Comparison of ENCODE assay signal across 18 cellular contexts in genomic region chr17:81348097-81349055, GRCh38. TPM values are rescaled to one million over a fixed set of nuclear protein-coding genes. Genes with fewer than 3 reads are reported as not detected.
A peak's percentile ranks its signal among the peaks of the same experiment; 100 is the strongest.
DNase-seq lines count a peak whose midpoint lies in the region; ATAC-seq, FAIRE-seq and TF ChIP-seq lines count a peak whose summit lies in the region.
"Had no signal": no experiment of that assay in that cellular context is flagged by ENCODE, and none has a peak within 500 bp of the region (broad histone marks: within the 10 kb centered on the region; RNA-seq: fewer than 3 reads in every experiment).

No MANE protein-coding gene starts in this region.

- peaks cover 46% of the 10 kb centered on the region for H3K4me1 Mint-ChIP-seq in nephron progenitor cell
- peaks cover 5 to 20% (median 14%) of the 10 kb centered on the region in 4 donors for H3K4me1 Mint-ChIP-seq in CD4-positive, alpha-beta memory T cell

- TF ChIP-seq POLR2A in K562 (conservative IDR thresholded peaks at IDR 0.05): no peak

- H3K27me3 Mint-ChIP-seq in nephron progenitor cell (ENCODE audit: low read depth, poor library complexity): peaks cover 2% of the 10 kb centered on the region
- peaks cover 13 to 17% of the 10 kb centered on the region in 2 donors for H3K27me3 Mint-ChIP-seq in CD4-positive, alpha-beta memory T cell

- no peak overlapping the region for H3K4me2 ChIP-seq in K562 (ENCODE audit: insufficient read depth, low read length)

- peaks cover 5% of the 10 kb centered on the region for H3K36me3 Mint-ChIP-seq in nephron progenitor cell (ENCODE audit: low read depth)
- peaks cover 0 to 2% of the 10 kb centered on the region in 2 donors for H3K36me3 Mint-ChIP-seq in CD4-positive, alpha-beta memory T cell

- peak overlapping the region; percentile 85 for H3K27ac ChIP-seq in K562 (ENCODE audit: extremely low read depth, low read depth, low read length)
- no peak overlapping the region for H3K27ac ChIP-seq in CD4-positive, alpha-beta memory T cell (ENCODE audit: low read depth, low read length)
- H3K27ac ChIP-seq: thyroid gland had no signal

- DNase-seq in DMS153 (lab: John Stamatoyannopoulos, UW) (peak; percentile 77), LNCaP clone FGC (ENCODE audit: low read depth) (peak; percentile 83), K562 (ENCODE audit: extremely low read depth in 1 of 4, low spot score in 3 of 4) (no peak), nephron progenitor cell (no peak), COLO829 (ENCODE audit: low spot score) (no peak)
- DNase-seq in CD4-positive, alpha-beta memory T cell: no peak
- DNase-seq: activated T-cell treated with anti-CD3 and anti-CD28 coated beads, Interleukin-2, amount 50 U/mL, for 48 hours; hippocampal formation; left ventricle myocardium superior; NK-92 treated with Interleukin-12 subunit alpha and Interleukin-12 subunit beta, amount 100 ng/mL, for 24 hours; SHP77 treated with DMSO at 0.1 percent for 48 hours; stimulated activated CD4-positive, alpha-beta T cell treated with anti-CD3 and anti-CD28 coated beads, Interleukin-1b, Interleukin-23, amount 100 ng/mL, for 48 hours; T-helper 9 cell had no signal

- no peak overlapping the region for H3K27ac Mint-ChIP-seq in nephron progenitor cell
- no peak overlapping the region for H3K27ac Mint-ChIP-seq in CD4-positive, alpha-beta memory T cell

- intact Hi-C loops in K562 (cut with micrococcal nuclease): no loop called here
- intact Hi-C loops in CD4-positive, alpha-beta memory T cell (cut with micrococcal nuclease): no loop called here

- TF ChIP-seq CTCF in LNCaP clone FGC (IDR thresholded peaks at IDR 0.05; ENCODE audit: control insufficient read depth, extremely low read depth, insufficient read depth): no peak
- TF ChIP-seq CTCF in K562 (IDR thresholded peaks at IDR 0.05 in 2 of 3, conservative IDR thresholded peaks at IDR 0.05 in 1 of 3; ENCODE audit: insufficient read depth in 2 of 3, low read depth in 1 of 3, low read length in 3 of 3): no peak
- TF ChIP-seq CTCF in nephron progenitor cell (IDR thresholded peaks at IDR 0.05): no peak

- ATAC-seq in K562: no peak
- no peak for ATAC-seq in esophagus mucosa
- ATAC-seq in GM18909 (IDR thresholded peaks at IDR 0.05; ENCODE audit: poor library complexity, unreplicated experiment): no peak
- ATAC-seq: left ventricle myocardium superior; naive thymus-derived CD8-positive, alpha-beta T cell had no signal

- no peaks in the 10 kb centered on the region for H3K9me1 ChIP-seq in K562 (ENCODE audit: control insufficient read depth, insufficient read depth, low read length)

- 73% methylated on average over 21 of the region's 21 CpGs for WGBS in K562 (ENCODE audit: insufficient coverage, low coverage, missing lambda C conversion rate)

- peaks cover 35 to 57% of the 10 kb centered on the region in 2 experiments for H3K4me1 ChIP-seq in K562 (replicated peaks in 1 of 2; ENCODE audit: control insufficient read depth in 2 of 2, insufficient read depth in 2 of 2, low read length in 2 of 2)
- H3K4me1 ChIP-seq in CD4-positive, alpha-beta memory T cell (ENCODE audit: insufficient read depth, low read length): peaks cover 21% of the 10 kb centered on the region

- in situ Hi-C loops in K562 (cut with MboI): no loop called here

- H2AFZ ChIP-seq in K562 (ENCODE audit: low read depth, low read length): peak overlapping the region; percentile 97

- TF ChIP-seq EP300 in K562 (IDR thresholded peaks at IDR 0.05; ENCODE audit: low read length): no peak

- no peaks in the 10 kb centered on the region for H3K27me3 ChIP-seq in K562 (ENCODE audit: control insufficient read depth in 2 of 2, insufficient read depth in 2 of 2, low read length in 2 of 2)
- H3K27me3 ChIP-seq in CD4-positive, alpha-beta memory T cell (ENCODE audit: insufficient read depth, low read length): peaks cover 18% of the 10 kb centered on the region
- H3K27me3 ChIP-seq: thyroid gland had no signal

- H3K9ac ChIP-seq in K562 (ENCODE audit: insufficient read depth in 1 of 2, low read depth in 2 of 2, low read length in 2 of 2): peak overlapping the region; percentile 55 to 90; a peak in 2 of 4 replicates

- BruUV-seq in K562 (replicated peaks; lab: Mats Ljungman, UMichigan): no TSS peak

- H3K9me3 ChIP-seq in K562 (replicated peaks; ENCODE audit: control insufficient read depth, insufficient read depth, low read depth, low read length): no peaks in the 10 kb centered on the region
- H3K9me3 ChIP-seq in CD4-positive, alpha-beta memory T cell (ENCODE audit: control insufficient read depth in 1 of 2, low read length in 2 of 2): no peaks in the 10 kb centered on the region
- H3K9me3 ChIP-seq: thyroid gland had no signal

- H3K9me3 Mint-ChIP-seq in nephron progenitor cell: peaks cover 9% of the 10 kb centered on the region
- H3K9me3 Mint-ChIP-seq in CD4-positive, alpha-beta memory T cell: peaks cover 0 to 2% (median 0%) of the 10 kb centered on the region in 8 donors
- H3K9me3 Mint-ChIP-seq: naive thymus-derived CD8-positive, alpha-beta T cell had no signal

- H3K36me3 ChIP-seq in K562 (ENCODE audit: control insufficient read depth, insufficient read depth, low read length): no peaks in the 10 kb centered on the region; the same call in 2 of the 3 replicates
- no peaks in the 10 kb centered on the region for H3K36me3 ChIP-seq in CD4-positive, alpha-beta memory T cell (ENCODE audit: insufficient read depth, low read length)
- H3K36me3 ChIP-seq: thyroid gland had no signal

- POLR2A ChIA-PET in K562 (lab: Yijun Ruan, JAX): no interaction called here
- POLR2A ChIA-PET in CD4-positive, alpha-beta memory T cell (lab: Charles Lee; ENCODE audit: partially characterized antibody): no interaction called here

- H3K79me2 ChIP-seq in K562 (ENCODE audit: control insufficient read depth, insufficient read depth, low read length): peaks cover 36% of the 10 kb centered on the region

- FAIRE-seq in K562 (lab: Jason Lieb, UNC): no peak
- FAIRE-seq: GM18507 had no signal

- peak overlapping the region; percentile 47 for H3K4me3 Mint-ChIP-seq in nephron progenitor cell
- H3K4me3 Mint-ChIP-seq in CD4-positive, alpha-beta memory T cell: peak overlapping the region in 1 of 8 donors; percentile 25

- H3K4me3 ChIP-seq in LNCaP clone FGC (ENCODE audit: low read depth, low read length) (peak overlapping the region; percentile 6; the same call in 1 of the 2 replicates), K562 (no peak overlapping the region)
- H3K4me3 ChIP-seq in CD4-positive, alpha-beta memory T cell (ENCODE audit: low read length in 2 of 2): no peak overlapping the region
- H3K4me3 ChIP-seq: thyroid gland had no signal

- no peaks in the 10 kb centered on the region for H4K20me1 ChIP-seq in K562 (replicated peaks; ENCODE audit: control insufficient read depth, insufficient read depth, low read length)

- CTCF ChIA-PET in K562 (lab: Yijun Ruan, JAX; ENCODE audit: low intra/inter-chr PET ratio): no interaction called here
- CTCF ChIA-PET in CD4-positive, alpha-beta memory T cell (lab: Charles Lee; ENCODE audit: partially characterized antibody): no interaction called here

- no peak for TF ChIP-seq RAD21 in K562 (CRISPR knock-in tag; conservative IDR thresholded peaks at IDR 0.05 in 1 of 2, IDR thresholded peaks at IDR 0.05 in 1 of 2)

TF ChIP-seq in K562, 482 proteins besides CTCF, POLR2A, EP300 and RAD21 (continues in another document):
- 0 out of 2 replicates have a peak, but pooled peaks have one; percentile 17 for TF ChIP-seq CREM (IDR thresholded peaks at IDR 0.05; ENCODE audit: low read depth)

RNA-seq across cellular contexts. Expression of gene BAHCC1, which starts 46.9 kb away (rescaled TPM):
- total RNA-seq in K562 (2011; cell fraction: chromatin; rRNA removed; ENCODE audit: low replicate concordance): 32.5 and 87.9 TPM in 2 replicates
- 48.6 and 57.5 TPM in 2 replicates for total RNA-seq in K562 (2011; cell fraction: nucleolus; rRNA removed)
- 39.0 and 40.6 TPM in 2 replicates for total RNA-seq in K562 (2011; cell fraction: nucleoplasm; rRNA removed)
- total RNA-seq in K562 (2014; rRNA removed): 11.1 and 13.9 TPM in 2 replicates
- total RNA-seq in K562 (2014; rRNA removed; fragmentation: Illumina TruSeq; extraction: Trizol): 2.1 and 2.6 TPM in 2 replicates
- 5.0 and 6.5 TPM in 2 replicates for total RNA-seq in K562 (2015; rRNA removed; fragmentation: Illumina TruSeq; extraction: Trizol)
- total RNA-seq in K562 (2021): 20.8 and 26.9 TPM in 2 replicates
- 4.4 and 11.8 TPM in 2 replicates for polyA plus RNA-seq in K562 (2011; rRNA removed)
- 8.6 and 8.8 TPM in 2 replicates for polyA plus RNA-seq in K562 (2011; cell fraction: cytosol; rRNA removed)
- 112 and 139 TPM in 2 replicates for polyA plus RNA-seq in K562 (2011; cell fraction: nucleus; rRNA removed)
- polyA plus RNA-seq in K562 (2012): 14.4 and 22.5 TPM in 2 replicates
- 5.5 and 6.8 TPM in 2 replicates for polyA plus RNA-seq in K562 (2014; fragmentation: Illumina TruSeq; extraction: Trizol)
- under 1 TPM; 0.14 to 0.24 TPM for polyA plus RNA-seq in K562 (2014; fragmentation: Nextera tagmentation; extraction: Ambion mirVana)
- 17.2 and 23.3 TPM in 2 replicates for polyA plus RNA-seq in K562 (2014; rRNA removed)
- 0.72 and 2.7 TPM in 2 replicates for polyA minus RNA-seq in K562 (2011; rRNA and poly(A)+ RNA removed)
- polyA minus RNA-seq in K562 (2011; cell fraction: cytosol; rRNA and poly(A)+ RNA removed): 6.8 and 8.7 TPM in 2 replicates
- 12.7 and 15.3 TPM in 2 replicates for polyA minus RNA-seq in K562 (2011; cell fraction: nucleus; rRNA and poly(A)+ RNA removed)
- not detected for total RNA-seq in CD4-positive, alpha-beta memory T cell
- polyA plus RNA-seq in CD4-positive, alpha-beta memory T cell: not detected
- 4.2 TPM for total RNA-seq in esophagus mucosa
- total RNA-seq: naive thymus-derived CD8-positive, alpha-beta T cell had no signal
- polyA plus RNA-seq: naive thymus-derived CD8-positive, alpha-beta T cell had no signal

RNA-seq across cellular contexts. Expression of gene SLC38A10, which starts 53.3 kb away (rescaled TPM):
- total RNA-seq in K562 (2011; cell fraction: chromatin; rRNA removed; ENCODE audit: low replicate concordance): 96.2 and 235 TPM in 2 replicates
- total RNA-seq in K562 (2011; cell fraction: nucleolus; rRNA removed): 109 and 114 TPM in 2 replicates
- 104 and 132 TPM in 2 replicates for total RNA-seq in K562 (2011; cell fraction: nucleoplasm; rRNA removed)
- 35.6 and 35.8 TPM in 2 replicates for total RNA-seq in K562 (2014; rRNA removed)
- total RNA-seq in K562 (2014; rRNA removed; fragmentation: Illumina TruSeq; extraction: Trizol): 4.3 and 5.2 TPM in 2 replicates
- total RNA-seq in K562 (2015; rRNA removed; fragmentation: Illumina TruSeq; extraction: Trizol): 15.5 and 16.1 TPM in 2 replicates
- total RNA-seq in K562 (2021): 52.8 and 54.2 TPM in 2 replicates
- 13.1 and 18.0 TPM in 2 replicates for polyA plus RNA-seq in K562 (2011; rRNA removed)
- 18.4 and 29.4 TPM in 2 replicates for polyA plus RNA-seq in K562 (2011; cell fraction: cytosol; rRNA removed)
- polyA plus RNA-seq in K562 (2011; cell fraction: nucleus; rRNA removed): 50.2 and 67.4 TPM in 2 replicates
- 38.9 and 86.6 TPM in 2 replicates for polyA plus RNA-seq in K562 (2012)
- polyA plus RNA-seq in K562 (2014; fragmentation: Illumina TruSeq; extraction: Trizol): 13.8 and 24.0 TPM in 2 replicates
- under 1 TPM; 0.45 to 0.92 TPM for polyA plus RNA-seq in K562 (2014; fragmentation: Nextera tagmentation; extraction: Ambion mirVana)
- 31.7 and 32.1 TPM in 2 replicates for polyA plus RNA-seq in K562 (2014; rRNA removed)
- polyA minus RNA-seq in K562 (2011; rRNA and poly(A)+ RNA removed): 16.9 and 24.8 TPM in 2 replicates
- 54.3 and 65.3 TPM in 2 replicates for polyA minus RNA-seq in K562 (2011; cell fraction: cytosol; rRNA and poly(A)+ RNA removed)
- 28.7 and 33.2 TPM in 2 replicates for polyA minus RNA-seq in K562 (2011; cell fraction: nucleus; rRNA and poly(A)+ RNA removed)
- 100 to 1,000 TPM; 112 to 113 TPM for total RNA-seq in CD4-positive, alpha-beta memory T cell
- 10 to 100 TPM; 49.0 to 69.6 TPM for polyA plus RNA-seq in CD4-positive, alpha-beta memory T cell
- total RNA-seq in esophagus mucosa: 24.6 TPM

Comparison
In these comparisons a context has a peak if more than half of its experiments do, and no peak if none do; other contexts are left out.
1. DNase-seq: peak in DMS153 (single experiment) and LNCaP clone FGC (single experiment); none in K562 (0 of 4), nephron progenitor cell (single experiment), CD4-positive, alpha-beta memory T cell (0 of 5) and COLO829 (single experiment).